In the genomic region with DNA sequence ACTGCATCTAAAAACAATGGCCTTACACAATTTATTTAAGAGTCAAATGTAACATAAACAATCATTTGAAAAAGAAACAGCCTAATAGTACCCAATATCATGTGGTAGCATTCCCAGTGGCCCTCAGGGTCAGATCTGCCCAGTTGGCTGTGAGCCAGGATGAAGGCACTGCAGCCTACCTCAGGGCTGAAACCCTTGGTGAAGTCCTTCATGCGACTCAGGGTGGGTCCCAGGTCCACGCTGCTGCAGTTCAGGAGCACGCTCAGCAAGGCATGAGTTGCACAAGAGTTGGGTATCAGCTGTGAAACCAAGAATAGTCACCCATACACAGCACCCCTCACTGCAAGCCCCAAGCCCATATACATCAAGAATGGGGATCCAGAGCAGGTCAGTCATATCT, we compare ENCODE assay signal across 2 cellular contexts.
TF ChIP-seq lines count a peak whose summit lies in the region.

No MANE protein-coding gene starts in this region.

TF ChIP-seq in IMR-90, 13 proteins besides CTCF, POLR2A, EP300 and RAD21:
- TF ChIP-seq FOS (IDR thresholded peaks at IDR 0.05; ENCODE audit: low read depth, low read length), result no peak
- no peak for TF ChIP-seq CHD1 (IDR thresholded peaks at IDR 0.05; ENCODE audit: low read depth, low read length)
- TF ChIP-seq MAFK (IDR thresholded peaks at IDR 0.05; ENCODE audit: low read depth, low read length), result no peak
- no peak for TF ChIP-seq BHLHE40 (IDR thresholded peaks at IDR 0.05; ENCODE audit: low read depth, low read length)
- TF ChIP-seq NFE2L2 (IDR thresholded peaks at IDR 0.05; ENCODE audit: low read depth, low read length), result no peak
- no peak for TF ChIP-seq RFX5 (IDR thresholded peaks at IDR 0.05; ENCODE audit: low read depth, low read length)
- no peak for TF ChIP-seq MAZ (IDR thresholded peaks at IDR 0.05; ENCODE audit: borderline replicate concordance, low read depth, low read length)
- no peak for TF ChIP-seq SMC3 (IDR thresholded peaks at IDR 0.05; ENCODE audit: low read depth, low read length)
- TF ChIP-seq, protein P1, sequence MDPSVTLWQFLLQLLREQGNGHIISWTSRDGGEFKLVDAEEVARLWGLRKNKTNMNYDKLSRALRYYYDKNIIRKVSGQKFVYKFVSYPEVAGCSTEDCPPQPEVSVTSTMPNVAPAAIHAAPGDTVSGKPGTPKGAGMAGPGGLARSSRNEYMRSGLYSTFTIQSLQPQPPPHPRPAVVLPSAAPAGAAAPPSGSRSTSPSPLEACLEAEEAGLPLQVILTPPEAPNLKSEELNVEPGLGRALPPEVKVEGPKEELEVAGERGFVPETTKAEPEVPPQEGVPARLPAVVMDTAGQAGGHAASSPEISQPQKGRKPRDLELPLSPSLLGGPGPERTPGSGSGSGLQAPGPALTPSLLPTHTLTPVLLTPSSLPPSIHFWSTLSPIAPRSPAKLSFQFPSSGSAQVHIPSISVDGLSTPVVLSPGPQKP (IDR thresholded peaks at IDR 0.05; ENCODE audit: borderline replicate concordance, low read depth, low read length), result no peak
- no peak for TF ChIP-seq CEBPB (IDR thresholded peaks at IDR 0.05; ENCODE audit: low read depth, low read length)
- TF ChIP-seq, protein P2, sequence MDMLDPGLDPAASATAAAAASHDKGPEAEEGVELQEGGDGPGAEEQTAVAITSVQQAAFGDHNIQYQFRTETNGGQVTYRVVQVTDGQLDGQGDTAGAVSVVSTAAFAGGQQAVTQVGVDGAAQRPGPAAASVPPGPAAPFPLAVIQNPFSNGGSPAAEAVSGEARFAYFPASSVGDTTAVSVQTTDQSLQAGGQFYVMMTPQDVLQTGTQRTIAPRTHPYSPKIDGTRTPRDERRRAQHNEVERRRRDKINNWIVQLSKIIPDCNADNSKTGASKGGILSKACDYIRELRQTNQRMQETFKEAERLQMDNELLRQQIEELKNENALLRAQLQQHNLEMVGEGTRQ (IDR thresholded peaks at IDR 0.05; ENCODE audit: low read depth, low read length), result no peak
- TF ChIP-seq RCOR1 (IDR thresholded peaks at IDR 0.05; ENCODE audit: insufficient replicate concordance, low read length), result no peak
- TF ChIP-seq MXI1 (IDR thresholded peaks at IDR 0.05; ENCODE audit: borderline replicate concordance, low read depth, low read length), result no peak
TF ChIP-seq in IMR-90: peak in this region for 0.

TF ChIP-seq in GM12878, 131 proteins besides CTCF, POLR2A, EP300 and RAD21:
- TF ChIP-seq DPF2 (IDR thresholded peaks at IDR 0.05), result no peak
- no peak for TF ChIP-seq NBN (IDR thresholded peaks at IDR 0.05)
- TF ChIP-seq SREBF1 (IDR thresholded peaks at IDR 0.05; ENCODE audit: low read length), result no peak
- no peak for TF ChIP-seq TARDBP (IDR thresholded peaks at IDR 0.05; ENCODE audit: borderline replicate concordance)
- TF ChIP-seq, protein P3, sequence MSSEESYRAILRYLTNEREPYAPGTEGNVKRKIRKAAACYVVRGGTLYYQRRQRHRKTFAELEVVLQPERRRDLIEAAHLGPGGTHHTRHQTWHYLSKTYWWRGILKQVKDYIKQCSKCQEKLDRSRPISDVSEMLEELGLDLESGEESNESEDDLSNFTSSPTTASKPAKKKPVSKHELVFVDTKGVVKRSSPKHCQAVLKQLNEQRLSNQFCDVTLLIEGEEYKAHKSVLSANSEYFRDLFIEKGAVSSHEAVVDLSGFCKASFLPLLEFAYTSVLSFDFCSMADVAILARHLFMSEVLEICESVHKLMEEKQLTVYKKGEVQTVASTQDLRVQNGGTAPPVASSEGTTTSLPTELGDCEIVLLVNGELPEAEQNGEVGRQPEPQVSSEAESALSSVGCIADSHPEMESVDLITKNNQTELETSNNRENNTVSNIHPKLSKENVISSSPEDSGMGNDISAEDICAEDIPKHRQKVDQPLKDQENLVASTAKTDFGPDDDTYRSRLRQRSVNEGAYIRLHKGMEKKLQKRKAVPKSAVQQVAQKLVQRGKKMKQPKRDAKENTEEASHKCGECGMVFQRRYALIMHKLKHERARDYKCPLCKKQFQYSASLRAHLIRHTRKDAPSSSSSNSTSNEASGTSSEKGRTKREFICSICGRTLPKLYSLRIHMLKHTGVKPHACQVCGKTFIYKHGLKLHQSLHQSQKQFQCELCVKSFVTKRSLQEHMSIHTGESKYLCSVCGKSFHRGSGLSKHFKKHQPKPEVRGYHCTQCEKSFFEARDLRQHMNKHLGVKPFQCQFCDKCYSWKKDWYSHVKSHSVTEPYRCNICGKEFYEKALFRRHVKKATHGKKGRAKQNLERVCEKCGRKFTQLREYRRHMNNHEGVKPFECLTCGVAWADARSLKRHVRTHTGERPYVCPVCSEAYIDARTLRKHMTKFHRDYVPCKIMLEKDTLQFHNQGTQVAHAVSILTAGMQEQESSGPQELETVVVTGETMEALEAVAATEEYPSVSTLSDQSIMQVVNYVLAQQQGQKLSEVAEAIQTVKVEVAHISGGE (CRISPR knock-in tag; IDR thresholded peaks at IDR 0.05), result no peak
- no peak for TF ChIP-seq PAX8 (IDR thresholded peaks at IDR 0.05)
- no peak for TF ChIP-seq SMAD1 (IDR thresholded peaks at IDR 0.05; ENCODE audit: low read depth, partially characterized antibody)
- TF ChIP-seq, protein P4, sequence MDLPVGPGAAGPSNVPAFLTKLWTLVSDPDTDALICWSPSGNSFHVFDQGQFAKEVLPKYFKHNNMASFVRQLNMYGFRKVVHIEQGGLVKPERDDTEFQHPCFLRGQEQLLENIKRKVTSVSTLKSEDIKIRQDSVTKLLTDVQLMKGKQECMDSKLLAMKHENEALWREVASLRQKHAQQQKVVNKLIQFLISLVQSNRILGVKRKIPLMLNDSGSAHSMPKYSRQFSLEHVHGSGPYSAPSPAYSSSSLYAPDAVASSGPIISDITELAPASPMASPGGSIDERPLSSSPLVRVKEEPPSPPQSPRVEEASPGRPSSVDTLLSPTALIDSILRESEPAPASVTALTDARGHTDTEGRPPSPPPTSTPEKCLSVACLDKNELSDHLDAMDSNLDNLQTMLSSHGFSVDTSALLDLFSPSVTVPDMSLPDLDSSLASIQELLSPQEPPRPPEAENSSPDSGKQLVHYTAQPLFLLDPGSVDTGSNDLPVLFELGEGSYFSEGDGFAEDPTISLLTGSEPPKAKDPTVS (IDR thresholded peaks at IDR 0.05; ENCODE audit: low read depth, low read length), result no peak
